In the genomic region with DNA sequence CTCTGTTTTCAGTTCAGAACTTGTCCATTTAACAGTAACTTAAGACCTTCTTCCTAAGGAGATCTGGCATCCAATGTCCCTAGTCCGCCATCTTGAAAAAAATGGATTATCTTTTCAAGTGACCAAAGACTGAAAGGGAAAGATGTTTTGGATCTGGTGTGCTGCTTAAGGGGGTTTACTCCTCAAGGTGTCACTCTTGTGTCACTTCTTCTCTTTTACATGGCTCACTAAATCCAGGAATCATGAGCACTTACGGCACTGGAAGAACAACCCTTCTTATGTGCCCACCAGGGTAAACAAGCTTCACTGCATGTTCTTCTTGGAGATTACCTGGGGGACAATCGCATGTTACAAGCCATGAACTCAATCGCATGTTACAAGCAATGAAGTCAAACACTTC, we compare ENCODE assay signal across 2 cellular contexts.
TF ChIP-seq lines count a peak whose summit lies in the region.

No MANE protein-coding gene starts in this region.

TF ChIP-seq in HCT116, 20 proteins besides CTCF, POLR2A, EP300 and RAD21 (continued from another document):
- TF ChIP-seq, protein P1, sequence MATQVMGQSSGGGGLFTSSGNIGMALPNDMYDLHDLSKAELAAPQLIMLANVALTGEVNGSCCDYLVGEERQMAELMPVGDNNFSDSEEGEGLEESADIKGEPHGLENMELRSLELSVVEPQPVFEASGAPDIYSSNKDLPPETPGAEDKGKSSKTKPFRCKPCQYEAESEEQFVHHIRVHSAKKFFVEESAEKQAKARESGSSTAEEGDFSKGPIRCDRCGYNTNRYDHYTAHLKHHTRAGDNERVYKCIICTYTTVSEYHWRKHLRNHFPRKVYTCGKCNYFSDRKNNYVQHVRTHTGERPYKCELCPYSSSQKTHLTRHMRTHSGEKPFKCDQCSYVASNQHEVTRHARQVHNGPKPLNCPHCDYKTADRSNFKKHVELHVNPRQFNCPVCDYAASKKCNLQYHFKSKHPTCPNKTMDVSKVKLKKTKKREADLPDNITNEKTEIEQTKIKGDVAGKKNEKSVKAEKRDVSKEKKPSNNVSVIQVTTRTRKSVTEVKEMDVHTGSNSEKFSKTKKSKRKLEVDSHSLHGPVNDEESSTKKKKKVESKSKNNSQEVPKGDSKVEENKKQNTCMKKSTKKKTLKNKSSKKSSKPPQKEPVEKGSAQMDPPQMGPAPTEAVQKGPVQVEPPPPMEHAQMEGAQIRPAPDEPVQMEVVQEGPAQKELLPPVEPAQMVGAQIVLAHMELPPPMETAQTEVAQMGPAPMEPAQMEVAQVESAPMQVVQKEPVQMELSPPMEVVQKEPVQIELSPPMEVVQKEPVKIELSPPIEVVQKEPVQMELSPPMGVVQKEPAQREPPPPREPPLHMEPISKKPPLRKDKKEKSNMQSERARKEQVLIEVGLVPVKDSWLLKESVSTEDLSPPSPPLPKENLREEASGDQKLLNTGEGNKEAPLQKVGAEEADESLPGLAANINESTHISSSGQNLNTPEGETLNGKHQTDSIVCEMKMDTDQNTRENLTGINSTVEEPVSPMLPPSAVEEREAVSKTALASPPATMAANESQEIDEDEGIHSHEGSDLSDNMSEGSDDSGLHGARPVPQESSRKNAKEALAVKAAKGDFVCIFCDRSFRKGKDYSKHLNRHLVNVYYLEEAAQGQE (IDR thresholded peaks at IDR 0.05; ENCODE audit: low read depth) = no peak
- TF ChIP-seq, protein P2, sequence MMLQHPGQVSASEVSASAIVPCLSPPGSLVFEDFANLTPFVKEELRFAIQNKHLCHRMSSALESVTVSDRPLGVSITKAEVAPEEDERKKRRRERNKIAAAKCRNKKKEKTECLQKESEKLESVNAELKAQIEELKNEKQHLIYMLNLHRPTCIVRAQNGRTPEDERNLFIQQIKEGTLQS (IDR thresholded peaks at IDR 0.05) = no peak

TF ChIP-seq in WTC11, 78 proteins besides CTCF, POLR2A, EP300 and RAD21 (continued from another document):
- TF ChIP-seq, protein P3, sequence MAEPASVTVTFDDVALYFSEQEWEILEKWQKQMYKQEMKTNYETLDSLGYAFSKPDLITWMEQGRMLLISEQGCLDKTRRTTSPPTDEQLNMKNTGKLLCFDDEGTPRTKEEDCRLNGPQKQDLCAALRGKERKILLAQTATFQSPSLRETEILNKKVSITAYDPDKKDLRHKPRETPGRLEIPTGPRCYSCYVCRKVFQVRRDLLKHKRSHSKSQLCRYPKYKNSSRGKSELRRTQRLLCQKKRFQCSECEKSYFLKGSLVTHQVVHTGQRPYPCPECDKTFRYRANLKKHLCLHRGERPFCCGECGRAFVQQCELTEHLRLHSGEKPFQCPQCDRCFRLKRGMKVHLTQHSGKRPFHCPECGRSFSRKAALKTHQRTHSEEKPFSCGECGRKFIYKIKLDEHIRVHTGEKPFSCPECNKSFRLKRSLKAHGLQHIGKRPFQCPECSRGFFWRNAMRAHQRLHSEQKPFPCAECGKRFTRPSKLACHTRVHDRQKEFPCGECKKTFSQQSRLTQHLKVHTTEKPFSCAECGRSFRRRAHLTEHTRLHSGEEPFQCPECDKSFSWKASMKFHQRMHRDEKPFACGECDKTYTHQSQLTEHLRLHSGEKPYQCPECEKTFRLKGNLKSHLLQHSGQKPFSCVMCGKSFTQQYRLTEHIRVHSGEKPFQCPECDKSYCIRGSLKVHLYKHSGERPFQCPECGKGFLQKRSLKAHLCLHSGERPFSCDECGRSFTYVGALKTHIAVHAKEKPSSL (CRISPR knock-in tag; conservative IDR thresholded peaks at IDR 0.05) = no peak
- no peak for TF ChIP-seq JAZF1 (CRISPR knock-in tag; IDR thresholded peaks at IDR 0.05)
- no peak for TF ChIP-seq NR3C1 (CRISPR knock-in tag; conservative IDR thresholded peaks at IDR 0.05; ENCODE audit: low read depth)
- no peak for TF ChIP-seq SP1 (CRISPR knock-in tag; conservative IDR thresholded peaks at IDR 0.05)
- TF ChIP-seq ZNF317 (CRISPR knock-in tag; IDR thresholded peaks at IDR 0.05; ENCODE audit: borderline replicate concordance, low read depth) = no peak
- no peak for TF ChIP-seq MXD4 (CRISPR knock-in tag; IDR thresholded peaks at IDR 0.05; ENCODE audit: borderline replicate concordance)
- TF ChIP-seq, protein P4, sequence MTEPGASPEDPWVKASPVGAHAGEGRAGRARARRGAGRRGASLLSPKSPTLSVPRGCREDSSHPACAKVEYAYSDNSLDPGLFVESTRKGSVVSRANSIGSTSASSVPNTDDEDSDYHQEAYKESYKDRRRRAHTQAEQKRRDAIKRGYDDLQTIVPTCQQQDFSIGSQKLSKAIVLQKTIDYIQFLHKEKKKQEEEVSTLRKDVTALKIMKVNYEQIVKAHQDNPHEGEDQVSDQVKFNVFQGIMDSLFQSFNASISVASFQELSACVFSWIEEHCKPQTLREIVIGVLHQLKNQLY (CRISPR knock-in tag; IDR thresholded peaks at IDR 0.05) = no peak
- TF ChIP-seq GABPB1 (CRISPR knock-in tag; IDR thresholded peaks at IDR 0.05) = no peak
- TF ChIP-seq, protein P5, sequence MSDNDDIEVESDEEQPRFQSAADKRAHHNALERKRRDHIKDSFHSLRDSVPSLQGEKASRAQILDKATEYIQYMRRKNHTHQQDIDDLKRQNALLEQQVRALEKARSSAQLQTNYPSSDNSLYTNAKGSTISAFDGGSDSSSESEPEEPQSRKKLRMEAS (CRISPR knock-in tag; IDR thresholded peaks at IDR 0.05) = no peak
- no peak for TF ChIP-seq NFATC4 (CRISPR knock-in tag; IDR thresholded peaks at IDR 0.05)
- TF ChIP-seq, protein P6, sequence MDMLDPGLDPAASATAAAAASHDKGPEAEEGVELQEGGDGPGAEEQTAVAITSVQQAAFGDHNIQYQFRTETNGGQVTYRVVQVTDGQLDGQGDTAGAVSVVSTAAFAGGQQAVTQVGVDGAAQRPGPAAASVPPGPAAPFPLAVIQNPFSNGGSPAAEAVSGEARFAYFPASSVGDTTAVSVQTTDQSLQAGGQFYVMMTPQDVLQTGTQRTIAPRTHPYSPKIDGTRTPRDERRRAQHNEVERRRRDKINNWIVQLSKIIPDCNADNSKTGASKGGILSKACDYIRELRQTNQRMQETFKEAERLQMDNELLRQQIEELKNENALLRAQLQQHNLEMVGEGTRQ (CRISPR knock-in tag; IDR thresholded peaks at IDR 0.05) = no peak
- TF ChIP-seq, protein P7, sequence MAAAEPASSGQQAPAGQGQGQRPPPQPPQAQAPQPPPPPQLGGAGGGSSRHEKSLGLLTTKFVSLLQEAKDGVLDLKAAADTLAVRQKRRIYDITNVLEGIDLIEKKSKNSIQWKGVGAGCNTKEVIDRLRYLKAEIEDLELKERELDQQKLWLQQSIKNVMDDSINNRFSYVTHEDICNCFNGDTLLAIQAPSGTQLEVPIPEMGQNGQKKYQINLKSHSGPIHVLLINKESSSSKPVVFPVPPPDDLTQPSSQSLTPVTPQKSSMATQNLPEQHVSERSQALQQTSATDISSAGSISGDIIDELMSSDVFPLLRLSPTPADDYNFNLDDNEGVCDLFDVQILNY (CRISPR knock-in tag; IDR thresholded peaks at IDR 0.05) = no peak
- TF ChIP-seq ATF1 (CRISPR knock-in tag; IDR thresholded peaks at IDR 0.05) = no peak
- TF ChIP-seq, protein P8, sequence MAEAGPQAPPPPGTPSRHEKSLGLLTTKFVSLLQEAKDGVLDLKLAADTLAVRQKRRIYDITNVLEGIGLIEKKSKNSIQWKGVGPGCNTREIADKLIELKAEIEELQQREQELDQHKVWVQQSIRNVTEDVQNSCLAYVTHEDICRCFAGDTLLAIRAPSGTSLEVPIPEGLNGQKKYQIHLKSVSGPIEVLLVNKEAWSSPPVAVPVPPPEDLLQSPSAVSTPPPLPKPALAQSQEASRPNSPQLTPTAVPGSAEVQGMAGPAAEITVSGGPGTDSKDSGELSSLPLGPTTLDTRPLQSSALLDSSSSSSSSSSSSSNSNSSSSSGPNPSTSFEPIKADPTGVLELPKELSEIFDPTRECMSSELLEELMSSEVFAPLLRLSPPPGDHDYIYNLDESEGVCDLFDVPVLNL (CRISPR knock-in tag; IDR thresholded peaks at IDR 0.05; ENCODE audit: borderline replicate concordance, low read depth) = no peak
- no peak for TF ChIP-seq ZNF138 (CRISPR knock-in tag; conservative IDR thresholded peaks at IDR 0.05)
- no peak for TF ChIP-seq ZNF121 (CRISPR knock-in tag; IDR thresholded peaks at IDR 0.05)
- TF ChIP-seq EMX1 (CRISPR knock-in tag; IDR thresholded peaks at IDR 0.05) = no peak
